Comparison of ENCODE assay signal across 2 cellular contexts in genomic region chr16:2056681-2057407, GRCh38.
TF ChIP-seq lines count a peak whose summit lies in the region.

No MANE protein-coding gene starts in this region.

TF ChIP-seq in WTC11, 78 proteins besides CTCF, POLR2A, EP300 and RAD21:
- TF ChIP-seq NFATC4 (CRISPR knock-in tag; IDR thresholded peaks at IDR 0.05): no peak
- TF ChIP-seq FOXJ3 (CRISPR knock-in tag; IDR thresholded peaks at IDR 0.05; ENCODE audit: borderline replicate concordance): no peak
- no peak for TF ChIP-seq FOXP1 (CRISPR knock-in tag; IDR thresholded peaks at IDR 0.05; ENCODE audit: borderline replicate concordance)
- TF ChIP-seq ATF3 (CRISPR knock-in tag; conservative IDR thresholded peaks at IDR 0.05): no peak
- no peak for TF ChIP-seq USF1 (CRISPR knock-in tag; IDR thresholded peaks at IDR 0.05)
- TF ChIP-seq ZBTB43 (CRISPR knock-in tag; IDR thresholded peaks at IDR 0.05): no peak
- TF ChIP-seq, protein P1, sequence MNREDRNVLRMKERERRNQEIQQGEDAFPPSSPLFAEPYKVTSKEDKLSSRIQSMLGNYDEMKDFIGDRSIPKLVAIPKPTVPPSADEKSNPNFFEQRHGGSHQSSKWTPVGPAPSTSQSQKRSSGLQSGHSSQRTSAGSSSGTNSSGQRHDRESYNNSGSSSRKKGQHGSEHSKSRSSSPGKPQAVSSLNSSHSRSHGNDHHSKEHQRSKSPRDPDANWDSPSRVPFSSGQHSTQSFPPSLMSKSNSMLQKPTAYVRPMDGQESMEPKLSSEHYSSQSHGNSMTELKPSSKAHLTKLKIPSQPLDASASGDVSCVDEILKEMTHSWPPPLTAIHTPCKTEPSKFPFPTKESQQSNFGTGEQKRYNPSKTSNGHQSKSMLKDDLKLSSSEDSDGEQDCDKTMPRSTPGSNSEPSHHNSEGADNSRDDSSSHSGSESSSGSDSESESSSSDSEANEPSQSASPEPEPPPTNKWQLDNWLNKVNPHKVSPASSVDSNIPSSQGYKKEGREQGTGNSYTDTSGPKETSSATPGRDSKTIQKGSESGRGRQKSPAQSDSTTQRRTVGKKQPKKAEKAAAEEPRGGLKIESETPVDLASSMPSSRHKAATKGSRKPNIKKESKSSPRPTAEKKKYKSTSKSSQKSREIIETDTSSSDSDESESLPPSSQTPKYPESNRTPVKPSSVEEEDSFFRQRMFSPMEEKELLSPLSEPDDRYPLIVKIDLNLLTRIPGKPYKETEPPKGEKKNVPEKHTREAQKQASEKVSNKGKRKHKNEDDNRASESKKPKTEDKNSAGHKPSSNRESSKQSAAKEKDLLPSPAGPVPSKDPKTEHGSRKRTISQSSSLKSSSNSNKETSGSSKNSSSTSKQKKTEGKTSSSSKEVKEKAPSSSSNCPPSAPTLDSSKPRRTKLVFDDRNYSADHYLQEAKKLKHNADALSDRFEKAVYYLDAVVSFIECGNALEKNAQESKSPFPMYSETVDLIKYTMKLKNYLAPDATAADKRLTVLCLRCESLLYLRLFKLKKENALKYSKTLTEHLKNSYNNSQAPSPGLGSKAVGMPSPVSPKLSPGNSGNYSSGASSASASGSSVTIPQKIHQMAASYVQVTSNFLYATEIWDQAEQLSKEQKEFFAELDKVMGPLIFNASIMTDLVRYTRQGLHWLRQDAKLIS (CRISPR knock-in tag; IDR thresholded peaks at IDR 0.05; ENCODE audit: borderline replicate concordance): no peak
- no peak for TF ChIP-seq FOXP4 (CRISPR knock-in tag; IDR thresholded peaks at IDR 0.05)
- no peak for TF ChIP-seq ZNF512 (CRISPR knock-in tag; IDR thresholded peaks at IDR 0.05; ENCODE audit: borderline replicate concordance)
- TF ChIP-seq NR2C2 (CRISPR knock-in tag; IDR thresholded peaks at IDR 0.05): no peak
- TF ChIP-seq, protein P2, sequence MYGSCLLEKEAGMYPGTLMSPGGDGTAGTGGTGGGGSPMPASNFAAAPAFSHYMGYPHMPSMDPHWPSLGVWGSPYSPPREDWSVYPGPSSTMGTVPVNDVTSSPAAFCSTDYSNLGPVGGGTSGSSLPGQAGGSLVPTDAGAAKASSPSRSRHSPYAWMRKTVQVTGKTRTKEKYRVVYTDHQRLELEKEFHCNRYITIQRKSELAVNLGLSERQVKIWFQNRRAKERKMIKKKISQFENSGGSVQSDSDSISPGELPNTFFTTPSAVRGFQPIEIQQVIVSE (CRISPR knock-in tag; IDR thresholded peaks at IDR 0.05; ENCODE audit: borderline replicate concordance): no peak
- TF ChIP-seq ZNF423 (CRISPR knock-in tag; IDR thresholded peaks at IDR 0.05): no peak
- TF ChIP-seq RELA (CRISPR knock-in tag; IDR thresholded peaks at IDR 0.05; ENCODE audit: borderline replicate concordance): no peak
TF ChIP-seq in WTC11: peak in this region for 0.

TF ChIP-seq in HepG2, 621 proteins besides CTCF, POLR2A, EP300 and RAD21:
- TF ChIP-seq, protein P3, sequence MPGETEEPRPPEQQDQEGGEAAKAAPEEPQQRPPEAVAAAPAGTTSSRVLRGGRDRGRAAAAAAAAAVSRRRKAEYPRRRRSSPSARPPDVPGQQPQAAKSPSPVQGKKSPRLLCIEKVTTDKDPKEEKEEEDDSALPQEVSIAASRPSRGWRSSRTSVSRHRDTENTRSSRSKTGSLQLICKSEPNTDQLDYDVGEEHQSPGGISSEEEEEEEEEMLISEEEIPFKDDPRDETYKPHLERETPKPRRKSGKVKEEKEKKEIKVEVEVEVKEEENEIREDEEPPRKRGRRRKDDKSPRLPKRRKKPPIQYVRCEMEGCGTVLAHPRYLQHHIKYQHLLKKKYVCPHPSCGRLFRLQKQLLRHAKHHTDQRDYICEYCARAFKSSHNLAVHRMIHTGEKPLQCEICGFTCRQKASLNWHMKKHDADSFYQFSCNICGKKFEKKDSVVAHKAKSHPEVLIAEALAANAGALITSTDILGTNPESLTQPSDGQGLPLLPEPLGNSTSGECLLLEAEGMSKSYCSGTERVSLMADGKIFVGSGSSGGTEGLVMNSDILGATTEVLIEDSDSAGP (CRISPR knock-in tag; IDR thresholded peaks at IDR 0.05; ENCODE audit: borderline replicate concordance): 0 out of 2 replicates have a peak, but pooled peaks have one; percentile 5
- no peak for TF ChIP-seq ZNF407 (CRISPR knock-in tag; IDR thresholded peaks at IDR 0.05; ENCODE audit: not compliant biosample characterization)
- TF ChIP-seq U2AF2 (IDR thresholded peaks at IDR 0.05; ENCODE audit: low read depth, low read length): no peak
- TF ChIP-seq ZNF496 (CRISPR knock-in tag; IDR thresholded peaks at IDR 0.05; ENCODE audit: insufficient replicate concordance): no peak
